In the genomic region with DNA sequence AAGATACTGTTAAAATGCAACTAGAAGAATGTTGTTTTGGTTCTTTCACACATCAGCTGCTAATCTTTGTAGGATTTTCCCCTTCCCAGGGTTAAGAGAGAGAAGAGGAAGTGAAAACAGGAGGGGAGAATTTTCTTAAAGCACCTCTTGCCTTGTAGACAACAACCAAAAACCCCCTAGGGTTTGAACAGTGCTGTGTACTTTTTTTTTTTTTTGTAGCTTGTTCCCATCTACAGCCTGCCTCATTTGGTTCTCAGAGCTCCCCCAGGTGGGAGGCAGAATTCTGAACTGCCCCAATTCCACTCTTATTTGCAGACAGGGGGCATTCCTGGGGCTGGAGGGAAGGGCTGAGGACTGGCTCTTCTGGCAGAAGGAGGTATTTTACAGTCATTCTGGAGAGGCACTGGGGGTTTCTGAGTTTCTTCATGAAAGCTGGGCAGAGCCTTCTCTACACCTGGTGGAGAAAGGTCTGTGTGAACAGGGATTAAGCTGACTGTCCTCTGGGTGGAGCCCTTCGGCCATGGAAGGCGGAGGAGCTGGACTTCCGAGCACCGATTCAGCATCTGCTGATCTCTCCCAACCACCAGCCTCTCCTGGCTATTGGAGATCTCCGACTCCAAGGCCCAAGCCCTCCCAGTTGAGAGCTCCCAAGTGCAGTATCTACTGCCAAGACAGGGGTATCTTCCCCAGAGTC, we compare ENCODE assay signal across 1 cellular context.
TF ChIP-seq lines count a peak whose summit lies in the region.

No MANE protein-coding gene starts in this region.

TF ChIP-seq in HepG2, 621 proteins besides CTCF, POLR2A, EP300 and RAD21 (continued from another document and continues in another):
- no peak for TF ChIP-seq IRF2 (CRISPR knock-in tag; IDR thresholded peaks at IDR 0.05)
- peak; percentile 68 for TF ChIP-seq KDM2A (CRISPR knock-in tag; IDR thresholded peaks at IDR 0.05; ENCODE audit: borderline replicate concordance, low read depth)
- TF ChIP-seq, protein P1, sequence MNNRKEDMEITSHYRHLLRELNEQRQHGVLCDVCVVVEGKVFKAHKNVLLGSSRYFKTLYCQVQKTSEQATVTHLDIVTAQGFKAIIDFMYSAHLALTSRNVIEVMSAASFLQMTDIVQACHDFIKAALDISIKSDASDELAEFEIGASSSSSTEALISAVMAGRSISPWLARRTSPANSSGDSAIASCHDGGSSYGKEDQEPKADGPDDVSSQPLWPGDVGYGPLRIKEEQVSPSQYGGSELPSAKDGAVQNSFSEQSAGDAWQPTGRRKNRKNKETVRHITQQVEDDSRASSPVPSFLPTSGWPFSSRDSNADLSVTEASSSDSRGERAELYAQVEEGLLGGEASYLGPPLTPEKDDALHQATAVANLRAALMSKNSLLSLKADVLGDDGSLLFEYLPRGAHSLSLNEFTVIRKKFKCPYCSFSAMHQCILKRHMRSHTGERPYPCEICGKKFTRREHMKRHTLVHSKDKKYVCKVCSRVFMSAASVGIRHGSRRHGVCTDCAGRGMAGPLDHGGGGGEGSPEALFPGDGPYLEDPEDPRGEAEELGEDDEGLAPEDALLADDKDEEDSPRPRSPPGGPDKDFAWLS (CRISPR knock-in tag; IDR thresholded peaks at IDR 0.05; ENCODE audit: borderline replicate concordance), result no peak
- no peak for TF ChIP-seq ZFP1 (CRISPR knock-in tag; IDR thresholded peaks at IDR 0.05)
- TF ChIP-seq, protein P2, sequence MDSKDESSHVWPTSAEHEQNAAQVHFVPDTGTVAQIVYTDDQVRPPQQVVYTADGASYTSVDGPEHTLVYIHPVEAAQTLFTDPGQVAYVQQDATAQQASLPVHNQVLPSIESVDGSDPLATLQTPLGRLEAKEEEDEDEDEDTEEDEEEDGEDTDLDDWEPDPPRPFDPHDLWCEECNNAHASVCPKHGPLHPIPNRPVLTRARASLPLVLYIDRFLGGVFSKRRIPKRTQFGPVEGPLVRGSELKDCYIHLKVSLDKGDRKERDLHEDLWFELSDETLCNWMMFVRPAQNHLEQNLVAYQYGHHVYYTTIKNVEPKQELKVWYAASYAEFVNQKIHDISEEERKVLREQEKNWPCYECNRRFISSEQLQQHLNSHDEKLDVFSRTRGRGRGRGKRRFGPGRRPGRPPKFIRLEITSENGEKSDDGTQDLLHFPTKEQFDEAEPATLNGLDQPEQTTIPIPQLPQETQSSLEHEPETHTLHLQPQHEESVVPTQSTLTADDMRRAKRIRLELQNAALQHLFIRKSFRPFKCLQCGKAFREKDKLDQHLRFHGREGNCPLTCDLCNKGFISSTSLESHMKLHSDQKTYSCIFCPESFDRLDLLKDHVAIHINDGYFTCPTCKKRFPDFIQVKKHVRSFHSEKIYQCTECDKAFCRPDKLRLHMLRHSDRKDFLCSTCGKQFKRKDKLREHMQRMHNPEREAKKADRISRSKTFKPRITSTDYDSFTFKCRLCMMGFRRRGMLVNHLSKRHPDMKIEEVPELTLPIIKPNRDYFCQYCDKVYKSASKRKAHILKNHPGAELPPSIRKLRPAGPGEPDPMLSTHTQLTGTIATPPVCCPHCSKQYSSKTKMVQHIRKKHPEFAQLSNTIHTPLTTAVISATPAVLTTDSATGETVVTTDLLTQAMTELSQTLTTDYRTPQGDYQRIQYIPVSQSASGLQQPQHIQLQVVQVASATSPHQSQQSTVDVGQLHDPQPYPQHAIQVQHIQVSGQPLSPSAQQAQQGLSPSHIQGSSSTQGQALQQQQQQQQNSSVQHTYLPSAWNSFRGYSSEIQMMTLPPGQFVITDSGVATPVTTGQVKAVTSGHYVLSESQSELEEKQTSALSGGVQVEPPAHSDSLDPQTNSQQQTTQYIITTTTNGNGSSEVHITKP (CRISPR knock-in tag; IDR thresholded peaks at IDR 0.05; ENCODE audit: low read depth), result no peak
- no peak for TF ChIP-seq NR1H2 (CRISPR knock-in tag; IDR thresholded peaks at IDR 0.05; ENCODE audit: borderline replicate concordance, low read depth)
- TF ChIP-seq, protein P3, sequence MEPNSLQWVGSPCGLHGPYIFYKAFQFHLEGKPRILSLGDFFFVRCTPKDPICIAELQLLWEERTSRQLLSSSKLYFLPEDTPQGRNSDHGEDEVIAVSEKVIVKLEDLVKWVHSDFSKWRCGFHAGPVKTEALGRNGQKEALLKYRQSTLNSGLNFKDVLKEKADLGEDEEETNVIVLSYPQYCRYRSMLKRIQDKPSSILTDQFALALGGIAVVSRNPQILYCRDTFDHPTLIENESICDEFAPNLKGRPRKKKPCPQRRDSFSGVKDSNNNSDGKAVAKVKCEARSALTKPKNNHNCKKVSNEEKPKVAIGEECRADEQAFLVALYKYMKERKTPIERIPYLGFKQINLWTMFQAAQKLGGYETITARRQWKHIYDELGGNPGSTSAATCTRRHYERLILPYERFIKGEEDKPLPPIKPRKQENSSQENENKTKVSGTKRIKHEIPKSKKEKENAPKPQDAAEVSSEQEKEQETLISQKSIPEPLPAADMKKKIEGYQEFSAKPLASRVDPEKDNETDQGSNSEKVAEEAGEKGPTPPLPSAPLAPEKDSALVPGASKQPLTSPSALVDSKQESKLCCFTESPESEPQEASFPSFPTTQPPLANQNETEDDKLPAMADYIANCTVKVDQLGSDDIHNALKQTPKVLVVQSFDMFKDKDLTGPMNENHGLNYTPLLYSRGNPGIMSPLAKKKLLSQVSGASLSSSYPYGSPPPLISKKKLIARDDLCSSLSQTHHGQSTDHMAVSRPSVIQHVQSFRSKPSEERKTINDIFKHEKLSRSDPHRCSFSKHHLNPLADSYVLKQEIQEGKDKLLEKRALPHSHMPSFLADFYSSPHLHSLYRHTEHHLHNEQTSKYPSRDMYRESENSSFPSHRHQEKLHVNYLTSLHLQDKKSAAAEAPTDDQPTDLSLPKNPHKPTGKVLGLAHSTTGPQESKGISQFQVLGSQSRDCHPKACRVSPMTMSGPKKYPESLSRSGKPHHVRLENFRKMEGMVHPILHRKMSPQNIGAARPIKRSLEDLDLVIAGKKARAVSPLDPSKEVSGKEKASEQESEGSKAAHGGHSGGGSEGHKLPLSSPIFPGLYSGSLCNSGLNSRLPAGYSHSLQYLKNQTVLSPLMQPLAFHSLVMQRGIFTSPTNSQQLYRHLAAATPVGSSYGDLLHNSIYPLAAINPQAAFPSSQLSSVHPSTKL (CRISPR knock-in tag; IDR thresholded peaks at IDR 0.05), result peak; percentile 37; the same call in 1 of the 2 replicates
- no peak for TF ChIP-seq ZNF343 (CRISPR knock-in tag; IDR thresholded peaks at IDR 0.05)
- TF ChIP-seq, protein P4, sequence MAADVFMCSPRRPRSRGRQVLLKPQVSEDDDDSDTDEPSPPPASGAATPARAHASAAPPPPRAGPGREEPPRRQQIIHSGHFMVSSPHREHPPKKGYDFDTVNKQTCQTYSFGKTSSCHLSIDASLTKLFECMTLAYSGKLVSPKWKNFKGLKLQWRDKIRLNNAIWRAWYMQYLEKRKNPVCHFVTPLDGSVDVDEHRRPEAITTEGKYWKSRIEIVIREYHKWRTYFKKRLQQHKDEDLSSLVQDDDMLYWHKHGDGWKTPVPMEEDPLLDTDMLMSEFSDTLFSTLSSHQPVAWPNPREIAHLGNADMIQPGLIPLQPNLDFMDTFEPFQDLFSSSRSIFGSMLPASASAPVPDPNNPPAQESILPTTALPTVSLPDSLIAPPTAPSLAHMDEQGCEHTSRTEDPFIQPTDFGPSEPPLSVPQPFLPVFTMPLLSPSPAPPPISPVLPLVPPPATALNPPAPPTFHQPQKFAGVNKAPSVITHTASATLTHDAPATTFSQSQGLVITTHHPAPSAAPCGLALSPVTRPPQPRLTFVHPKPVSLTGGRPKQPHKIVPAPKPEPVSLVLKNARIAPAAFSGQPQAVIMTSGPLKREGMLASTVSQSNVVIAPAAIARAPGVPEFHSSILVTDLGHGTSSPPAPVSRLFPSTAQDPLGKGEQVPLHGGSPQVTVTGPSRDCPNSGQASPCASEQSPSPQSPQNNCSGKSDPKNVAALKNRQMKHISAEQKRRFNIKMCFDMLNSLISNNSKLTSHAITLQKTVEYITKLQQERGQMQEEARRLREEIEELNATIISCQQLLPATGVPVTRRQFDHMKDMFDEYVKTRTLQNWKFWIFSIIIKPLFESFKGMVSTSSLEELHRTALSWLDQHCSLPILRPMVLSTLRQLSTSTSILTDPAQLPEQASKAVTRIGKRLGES (CRISPR knock-in tag; IDR thresholded peaks at IDR 0.05; ENCODE audit: borderline replicate concordance), result no peak
- TF ChIP-seq NR2F1 (CRISPR knock-in tag; IDR thresholded peaks at IDR 0.05), result no peak
- no peak for TF ChIP-seq ZNF232 (CRISPR knock-in tag; IDR thresholded peaks at IDR 0.05; ENCODE audit: borderline replicate concordance)
- TF ChIP-seq MTF1 (CRISPR knock-in tag; IDR thresholded peaks at IDR 0.05), result no peak
- TF ChIP-seq ZNF850 (CRISPR knock-in tag; conservative IDR thresholded peaks at IDR 0.05), result no peak
- TF ChIP-seq JUND (CRISPR knock-in tag; IDR thresholded peaks at IDR 0.05), result no peak
- TF ChIP-seq SIX4 (CRISPR knock-in tag; IDR thresholded peaks at IDR 0.05), result no peak
- TF ChIP-seq ZNF629 (CRISPR knock-in tag; conservative IDR thresholded peaks at IDR 0.05), result no peak
- no peak for TF ChIP-seq SIX1 (CRISPR knock-in tag; IDR thresholded peaks at IDR 0.05; ENCODE audit: borderline replicate concordance)
- TF ChIP-seq, protein P5, sequence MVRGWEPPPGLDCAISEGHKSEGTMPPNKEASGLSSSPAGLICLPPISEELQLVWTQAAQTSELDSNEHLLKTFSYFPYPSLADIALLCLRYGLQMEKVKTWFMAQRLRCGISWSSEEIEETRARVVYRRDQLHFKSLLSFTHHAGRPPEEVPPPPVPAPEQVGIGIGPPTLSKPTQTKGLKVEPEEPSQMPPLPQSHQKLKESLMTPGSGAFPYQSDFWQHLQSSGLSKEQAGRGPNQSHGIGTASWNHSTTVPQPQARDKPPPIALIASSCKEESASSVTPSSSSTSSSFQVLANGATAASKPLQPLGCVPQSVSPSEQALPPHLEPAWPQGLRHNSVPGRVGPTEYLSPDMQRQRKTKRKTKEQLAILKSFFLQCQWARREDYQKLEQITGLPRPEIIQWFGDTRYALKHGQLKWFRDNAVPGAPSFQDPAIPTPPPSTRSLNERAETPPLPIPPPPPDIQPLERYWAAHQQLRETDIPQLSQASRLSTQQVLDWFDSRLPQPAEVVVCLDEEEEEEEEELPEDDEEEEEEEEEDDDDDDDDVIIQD (CRISPR knock-in tag; IDR thresholded peaks at IDR 0.05; ENCODE audit: low read depth), result no peak
- no peak for TF ChIP-seq ZNF644 (CRISPR knock-in tag; IDR thresholded peaks at IDR 0.05; ENCODE audit: low read depth)
- no peak for TF ChIP-seq CHD4 (IDR thresholded peaks at IDR 0.05; ENCODE audit: borderline replicate concordance, low read length)
- peak; percentile 53; the same call in 1 of the 2 replicates for TF ChIP-seq ZNF768 (CRISPR knock-in tag; IDR thresholded peaks at IDR 0.05)
- TF ChIP-seq ZSCAN25 (CRISPR knock-in tag; IDR thresholded peaks at IDR 0.05), result no peak
- no peak for TF ChIP-seq ZNF496 (CRISPR knock-in tag; IDR thresholded peaks at IDR 0.05; ENCODE audit: insufficient replicate concordance)
- TF ChIP-seq MEIS2 (CRISPR knock-in tag; IDR thresholded peaks at IDR 0.05), result no peak
- no peak for TF ChIP-seq ZBTB1 (CRISPR knock-in tag; IDR thresholded peaks at IDR 0.05; ENCODE audit: borderline replicate concordance)
- TF ChIP-seq, protein P6, sequence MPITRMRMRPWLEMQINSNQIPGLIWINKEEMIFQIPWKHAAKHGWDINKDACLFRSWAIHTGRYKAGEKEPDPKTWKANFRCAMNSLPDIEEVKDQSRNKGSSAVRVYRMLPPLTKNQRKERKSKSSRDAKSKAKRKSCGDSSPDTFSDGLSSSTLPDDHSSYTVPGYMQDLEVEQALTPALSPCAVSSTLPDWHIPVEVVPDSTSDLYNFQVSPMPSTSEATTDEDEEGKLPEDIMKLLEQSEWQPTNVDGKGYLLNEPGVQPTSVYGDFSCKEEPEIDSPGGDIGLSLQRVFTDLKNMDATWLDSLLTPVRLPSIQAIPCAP (CRISPR knock-in tag; IDR thresholded peaks at IDR 0.05; ENCODE audit: low read depth), result no peak
- no peak for TF ChIP-seq SMAD9 (CRISPR knock-in tag; IDR thresholded peaks at IDR 0.05)
- TF ChIP-seq MIER3 (CRISPR knock-in tag; IDR thresholded peaks at IDR 0.05; ENCODE audit: borderline replicate concordance), result 0 out of 2 replicates have a peak, but pooled peaks have one; percentile 21
- 0 out of 2 replicates have a peak, but pooled peaks have one; percentile 51 for TF ChIP-seq ZNF205 (CRISPR knock-in tag; IDR thresholded peaks at IDR 0.05)
- TF ChIP-seq, protein P7, sequence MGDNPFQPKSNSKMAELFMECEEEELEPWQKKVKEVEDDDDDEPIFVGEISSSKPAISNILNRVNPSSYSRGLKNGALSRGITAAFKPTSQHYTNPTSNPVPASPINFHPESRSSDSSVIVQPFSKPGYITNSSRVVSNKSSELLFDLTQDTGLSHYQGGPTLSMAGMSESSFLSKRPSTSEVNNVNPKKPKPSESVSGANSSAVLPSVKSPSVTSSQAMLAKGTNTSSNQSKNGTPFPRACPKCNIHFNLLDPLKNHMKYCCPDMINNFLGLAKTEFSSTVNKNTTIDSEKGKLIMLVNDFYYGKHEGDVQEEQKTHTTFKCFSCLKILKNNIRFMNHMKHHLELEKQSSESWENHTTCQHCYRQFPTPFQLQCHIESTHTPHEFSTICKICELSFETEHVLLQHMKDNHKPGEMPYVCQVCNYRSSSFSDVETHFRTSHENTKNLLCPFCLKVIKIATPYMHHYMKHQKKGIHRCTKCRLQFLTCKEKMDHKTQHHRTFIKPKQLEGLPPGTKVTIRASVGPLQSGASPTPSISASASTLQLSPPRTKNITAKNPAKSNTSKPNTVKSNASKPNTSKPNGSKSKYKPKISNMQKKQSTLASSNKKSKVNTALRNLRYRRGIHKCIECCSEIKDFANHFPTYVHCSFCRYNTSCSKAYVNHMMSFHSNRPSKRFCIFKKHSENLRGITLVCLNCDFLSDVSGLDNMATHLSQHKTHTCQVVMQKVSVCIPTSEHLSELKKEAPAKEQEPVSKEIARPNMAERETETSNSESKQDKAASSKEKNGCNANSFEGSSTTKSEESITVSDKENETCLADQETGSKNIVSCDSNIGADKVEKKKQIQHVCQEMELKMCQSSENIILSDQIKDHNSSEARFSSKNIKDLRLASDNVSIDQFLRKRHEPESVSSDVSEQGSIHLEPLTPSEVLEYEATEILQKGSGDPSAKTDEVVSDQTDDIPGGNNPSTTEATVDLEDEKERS (CRISPR knock-in tag; IDR thresholded peaks at IDR 0.05), result no peak
- no peak for TF ChIP-seq SMYD3 (CRISPR knock-in tag; IDR thresholded peaks at IDR 0.05)
- TF ChIP-seq, protein P8, sequence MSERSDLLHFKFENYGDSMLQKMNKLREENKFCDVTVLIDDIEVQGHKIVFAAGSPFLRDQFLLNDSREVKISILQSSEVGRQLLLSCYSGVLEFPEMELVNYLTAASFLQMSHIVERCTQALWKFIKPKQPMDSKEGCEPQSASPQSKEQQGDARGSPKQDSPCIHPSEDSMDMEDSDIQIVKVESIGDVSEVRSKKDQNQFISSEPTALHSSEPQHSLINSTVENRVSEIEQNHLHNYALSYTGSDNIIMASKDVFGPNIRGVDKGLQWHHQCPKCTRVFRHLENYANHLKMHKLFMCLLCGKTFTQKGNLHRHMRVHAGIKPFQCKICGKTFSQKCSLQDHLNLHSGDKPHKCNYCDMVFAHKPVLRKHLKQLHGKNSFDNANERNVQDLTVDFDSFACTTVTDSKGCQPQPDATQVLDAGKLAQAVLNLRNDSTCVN (CRISPR knock-in tag; IDR thresholded peaks at IDR 0.05; ENCODE audit: borderline replicate concordance), result no peak; the same call in 1 of the 2 replicates
- no peak for TF ChIP-seq SKI (IDR thresholded peaks at IDR 0.05; ENCODE audit: partially characterized antibody)
- no peak for TF ChIP-seq CCAR2 (optimal IDR thresholded peaks at IDR 0.05; ENCODE audit: low read depth, low read length)
- TF ChIP-seq RCOR2 (CRISPR knock-in tag; IDR thresholded peaks at IDR 0.05), result no peak
- no peak for TF ChIP-seq ZNF160 (CRISPR knock-in tag; IDR thresholded peaks at IDR 0.05)
- TF ChIP-seq MIXL1 (CRISPR knock-in tag; IDR thresholded peaks at IDR 0.05), result peak; percentile 66; the same call in 1 of the 2 replicates
- no peak for TF ChIP-seq ELF4 (CRISPR knock-in tag; IDR thresholded peaks at IDR 0.05; ENCODE audit: borderline replicate concordance)
- no peak for TF ChIP-seq MBNL3 (CRISPR knock-in tag; conservative IDR thresholded peaks at IDR 0.05)
- TF ChIP-seq STAG1 (CRISPR knock-in tag; IDR thresholded peaks at IDR 0.05), result peak; percentile 90
